ENCODE assay signal across 1 cellular context in the genomic region with DNA sequence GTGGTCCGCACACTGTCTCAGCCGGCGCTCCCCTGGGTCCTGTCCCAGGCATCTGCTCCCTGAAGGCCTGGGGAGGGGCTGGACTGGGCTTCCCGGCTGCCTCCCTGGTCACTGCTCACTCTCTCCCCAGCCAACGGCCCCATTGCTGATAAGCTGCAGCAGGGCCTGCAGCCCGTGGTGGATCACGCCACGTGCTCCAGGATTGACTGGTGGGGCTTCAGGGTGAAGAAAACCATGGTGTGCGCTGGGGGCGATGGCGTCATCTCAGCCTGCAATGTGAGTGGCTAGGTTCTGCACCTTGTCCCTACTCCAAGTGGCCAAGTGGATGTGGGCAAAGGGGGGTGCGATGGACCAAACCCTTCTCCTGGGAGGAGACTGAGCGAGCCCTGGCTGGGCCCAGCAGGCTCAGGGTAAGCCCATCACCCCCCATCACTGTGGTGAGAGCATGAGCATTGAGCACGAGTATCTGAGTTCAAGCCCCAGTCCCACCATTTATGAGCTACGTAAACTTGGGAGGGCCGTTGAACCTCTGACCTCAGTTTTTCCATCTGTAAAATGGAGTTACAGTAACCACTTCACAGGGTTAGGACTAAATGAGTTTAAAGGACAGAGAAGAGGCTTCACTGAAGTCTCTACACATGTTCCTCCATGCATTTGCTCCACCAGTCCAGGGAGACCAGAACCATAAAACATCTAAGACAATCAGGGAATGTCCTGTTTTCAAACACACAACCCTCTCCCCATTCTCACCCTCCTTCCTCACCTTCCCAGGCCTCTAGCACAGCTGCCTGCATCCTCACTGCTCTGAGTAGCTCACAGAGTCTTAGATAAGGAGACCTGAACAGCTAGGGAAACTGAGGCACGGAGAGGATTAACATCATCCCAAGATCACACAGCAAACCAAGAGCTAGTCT.
TF ChIP-seq lines count a peak whose summit lies in the region.

No MANE protein-coding gene starts in this region.

TF ChIP-seq in K562, 482 proteins besides CTCF, POLR2A, EP300 and RAD21 (continued from another document and continues in another):
- TF ChIP-seq, protein P1, sequence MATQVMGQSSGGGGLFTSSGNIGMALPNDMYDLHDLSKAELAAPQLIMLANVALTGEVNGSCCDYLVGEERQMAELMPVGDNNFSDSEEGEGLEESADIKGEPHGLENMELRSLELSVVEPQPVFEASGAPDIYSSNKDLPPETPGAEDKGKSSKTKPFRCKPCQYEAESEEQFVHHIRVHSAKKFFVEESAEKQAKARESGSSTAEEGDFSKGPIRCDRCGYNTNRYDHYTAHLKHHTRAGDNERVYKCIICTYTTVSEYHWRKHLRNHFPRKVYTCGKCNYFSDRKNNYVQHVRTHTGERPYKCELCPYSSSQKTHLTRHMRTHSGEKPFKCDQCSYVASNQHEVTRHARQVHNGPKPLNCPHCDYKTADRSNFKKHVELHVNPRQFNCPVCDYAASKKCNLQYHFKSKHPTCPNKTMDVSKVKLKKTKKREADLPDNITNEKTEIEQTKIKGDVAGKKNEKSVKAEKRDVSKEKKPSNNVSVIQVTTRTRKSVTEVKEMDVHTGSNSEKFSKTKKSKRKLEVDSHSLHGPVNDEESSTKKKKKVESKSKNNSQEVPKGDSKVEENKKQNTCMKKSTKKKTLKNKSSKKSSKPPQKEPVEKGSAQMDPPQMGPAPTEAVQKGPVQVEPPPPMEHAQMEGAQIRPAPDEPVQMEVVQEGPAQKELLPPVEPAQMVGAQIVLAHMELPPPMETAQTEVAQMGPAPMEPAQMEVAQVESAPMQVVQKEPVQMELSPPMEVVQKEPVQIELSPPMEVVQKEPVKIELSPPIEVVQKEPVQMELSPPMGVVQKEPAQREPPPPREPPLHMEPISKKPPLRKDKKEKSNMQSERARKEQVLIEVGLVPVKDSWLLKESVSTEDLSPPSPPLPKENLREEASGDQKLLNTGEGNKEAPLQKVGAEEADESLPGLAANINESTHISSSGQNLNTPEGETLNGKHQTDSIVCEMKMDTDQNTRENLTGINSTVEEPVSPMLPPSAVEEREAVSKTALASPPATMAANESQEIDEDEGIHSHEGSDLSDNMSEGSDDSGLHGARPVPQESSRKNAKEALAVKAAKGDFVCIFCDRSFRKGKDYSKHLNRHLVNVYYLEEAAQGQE (CRISPR knock-in tag; IDR thresholded peaks at IDR 0.05; ENCODE audit: low read depth): 0 out of 2 replicates have a peak, but pooled peaks have one; percentile 48
- TF ChIP-seq FOS (IDR thresholded peaks at IDR 0.05; ENCODE audit: extremely low read depth, insufficient read length): no peak
- TF ChIP-seq, protein P2, sequence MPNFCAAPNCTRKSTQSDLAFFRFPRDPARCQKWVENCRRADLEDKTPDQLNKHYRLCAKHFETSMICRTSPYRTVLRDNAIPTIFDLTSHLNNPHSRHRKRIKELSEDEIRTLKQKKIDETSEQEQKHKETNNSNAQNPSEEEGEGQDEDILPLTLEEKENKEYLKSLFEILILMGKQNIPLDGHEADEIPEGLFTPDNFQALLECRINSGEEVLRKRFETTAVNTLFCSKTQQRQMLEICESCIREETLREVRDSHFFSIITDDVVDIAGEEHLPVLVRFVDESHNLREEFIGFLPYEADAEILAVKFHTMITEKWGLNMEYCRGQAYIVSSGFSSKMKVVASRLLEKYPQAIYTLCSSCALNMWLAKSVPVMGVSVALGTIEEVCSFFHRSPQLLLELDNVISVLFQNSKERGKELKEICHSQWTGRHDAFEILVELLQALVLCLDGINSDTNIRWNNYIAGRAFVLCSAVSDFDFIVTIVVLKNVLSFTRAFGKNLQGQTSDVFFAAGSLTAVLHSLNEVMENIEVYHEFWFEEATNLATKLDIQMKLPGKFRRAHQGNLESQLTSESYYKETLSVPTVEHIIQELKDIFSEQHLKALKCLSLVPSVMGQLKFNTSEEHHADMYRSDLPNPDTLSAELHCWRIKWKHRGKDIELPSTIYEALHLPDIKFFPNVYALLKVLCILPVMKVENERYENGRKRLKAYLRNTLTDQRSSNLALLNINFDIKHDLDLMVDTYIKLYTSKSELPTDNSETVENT (CRISPR knock-in tag; IDR thresholded peaks at IDR 0.05): 0 out of 2 replicates have a peak, but pooled peaks have one; percentile 19
- TF ChIP-seq MAZ (CRISPR knock-in tag; conservative IDR thresholded peaks at IDR 0.05 in 1 of 2, IDR thresholded peaks at IDR 0.05 in 1 of 2): peak in 1 of 2 experiments; percentile 55; a peak in 2 of 4 replicates
- TF ChIP-seq, protein P3, sequence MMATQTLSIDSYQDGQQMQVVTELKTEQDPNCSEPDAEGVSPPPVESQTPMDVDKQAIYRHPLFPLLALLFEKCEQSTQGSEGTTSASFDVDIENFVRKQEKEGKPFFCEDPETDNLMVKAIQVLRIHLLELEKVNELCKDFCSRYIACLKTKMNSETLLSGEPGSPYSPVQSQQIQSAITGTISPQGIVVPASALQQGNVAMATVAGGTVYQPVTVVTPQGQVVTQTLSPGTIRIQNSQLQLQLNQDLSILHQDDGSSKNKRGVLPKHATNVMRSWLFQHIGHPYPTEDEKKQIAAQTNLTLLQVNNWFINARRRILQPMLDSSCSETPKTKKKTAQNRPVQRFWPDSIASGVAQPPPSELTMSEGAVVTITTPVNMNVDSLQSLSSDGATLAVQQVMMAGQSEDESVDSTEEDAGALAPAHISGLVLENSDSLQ (IDR thresholded peaks at IDR 0.05): peak; percentile 64; the same call in 1 of the 2 replicates
- TF ChIP-seq POLR2G (IDR thresholded peaks at IDR 0.05; ENCODE audit: low read depth, low read length): peak; percentile 52
- TF ChIP-seq CBX2 (IDR thresholded peaks at IDR 0.05; ENCODE audit: insufficient read depth, low read length, poor library complexity, severe bottlenecking): no peak
- TF ChIP-seq, protein P4, sequence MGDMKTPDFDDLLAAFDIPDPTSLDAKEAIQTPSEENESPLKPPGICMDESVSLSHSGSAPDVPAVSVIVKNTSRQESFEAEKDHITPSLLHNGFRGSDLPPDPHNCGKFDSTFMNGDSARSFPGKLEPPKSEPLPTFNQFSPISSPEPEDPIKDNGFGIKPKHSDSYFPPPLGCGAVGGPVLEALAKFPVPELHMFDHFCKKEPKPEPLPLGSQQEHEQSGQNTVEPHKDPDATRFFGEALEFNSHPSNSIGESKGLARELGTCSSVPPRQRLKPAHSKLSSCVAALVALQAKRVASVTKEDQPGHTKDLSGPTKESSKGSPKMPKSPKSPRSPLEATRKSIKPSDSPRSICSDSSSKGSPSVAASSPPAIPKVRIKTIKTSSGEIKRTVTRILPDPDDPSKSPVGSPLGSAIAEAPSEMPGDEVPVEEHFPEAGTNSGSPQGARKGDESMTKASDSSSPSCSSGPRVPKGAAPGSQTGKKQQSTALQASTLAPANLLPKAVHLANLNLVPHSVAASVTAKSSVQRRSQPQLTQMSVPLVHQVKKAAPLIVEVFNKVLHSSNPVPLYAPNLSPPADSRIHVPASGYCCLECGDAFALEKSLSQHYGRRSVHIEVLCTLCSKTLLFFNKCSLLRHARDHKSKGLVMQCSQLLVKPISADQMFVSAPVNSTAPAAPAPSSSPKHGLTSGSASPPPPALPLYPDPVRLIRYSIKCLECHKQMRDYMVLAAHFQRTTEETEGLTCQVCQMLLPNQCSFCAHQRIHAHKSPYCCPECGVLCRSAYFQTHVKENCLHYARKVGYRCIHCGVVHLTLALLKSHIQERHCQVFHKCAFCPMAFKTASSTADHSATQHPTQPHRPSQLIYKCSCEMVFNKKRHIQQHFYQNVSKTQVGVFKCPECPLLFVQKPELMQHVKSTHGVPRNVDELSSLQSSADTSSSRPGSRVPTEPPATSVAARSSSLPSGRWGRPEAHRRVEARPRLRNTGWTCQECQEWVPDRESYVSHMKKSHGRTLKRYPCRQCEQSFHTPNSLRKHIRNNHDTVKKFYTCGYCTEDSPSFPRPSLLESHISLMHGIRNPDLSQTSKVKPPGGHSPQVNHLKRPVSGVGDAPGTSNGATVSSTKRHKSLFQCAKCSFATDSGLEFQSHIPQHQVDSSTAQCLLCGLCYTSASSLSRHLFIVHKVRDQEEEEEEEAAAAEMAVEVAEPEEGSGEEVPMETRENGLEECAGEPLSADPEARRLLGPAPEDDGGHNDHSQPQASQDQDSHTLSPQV (IDR thresholded peaks at IDR 0.05): peak; percentile 87
- TF ChIP-seq, protein P5, sequence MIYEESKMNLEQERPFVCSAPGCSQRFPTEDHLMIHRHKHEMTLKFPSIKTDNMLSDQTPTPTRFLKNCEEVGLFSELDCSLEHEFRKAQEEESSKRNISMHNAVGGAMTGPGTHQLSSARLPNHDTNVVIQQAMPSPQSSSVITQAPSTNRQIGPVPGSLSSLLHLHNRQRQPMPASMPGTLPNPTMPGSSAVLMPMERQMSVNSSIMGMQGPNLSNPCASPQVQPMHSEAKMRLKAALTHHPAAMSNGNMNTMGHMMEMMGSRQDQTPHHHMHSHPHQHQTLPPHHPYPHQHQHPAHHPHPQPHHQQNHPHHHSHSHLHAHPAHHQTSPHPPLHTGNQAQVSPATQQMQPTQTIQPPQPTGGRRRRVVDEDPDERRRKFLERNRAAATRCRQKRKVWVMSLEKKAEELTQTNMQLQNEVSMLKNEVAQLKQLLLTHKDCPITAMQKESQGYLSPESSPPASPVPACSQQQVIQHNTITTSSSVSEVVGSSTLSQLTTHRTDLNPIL (CRISPR knock-in tag; IDR thresholded peaks at IDR 0.05): no peak
- peak; percentile 99 for TF ChIP-seq BCOR (IDR thresholded peaks at IDR 0.05)
- TF ChIP-seq, protein P6, sequence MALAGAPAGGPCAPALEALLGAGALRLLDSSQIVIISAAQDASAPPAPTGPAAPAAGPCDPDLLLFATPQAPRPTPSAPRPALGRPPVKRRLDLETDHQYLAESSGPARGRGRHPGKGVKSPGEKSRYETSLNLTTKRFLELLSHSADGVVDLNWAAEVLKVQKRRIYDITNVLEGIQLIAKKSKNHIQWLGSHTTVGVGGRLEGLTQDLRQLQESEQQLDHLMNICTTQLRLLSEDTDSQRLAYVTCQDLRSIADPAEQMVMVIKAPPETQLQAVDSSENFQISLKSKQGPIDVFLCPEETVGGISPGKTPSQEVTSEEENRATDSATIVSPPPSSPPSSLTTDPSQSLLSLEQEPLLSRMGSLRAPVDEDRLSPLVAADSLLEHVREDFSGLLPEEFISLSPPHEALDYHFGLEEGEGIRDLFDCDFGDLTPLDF (CRISPR knock-in tag; IDR thresholded peaks at IDR 0.05): no peak
- peak; percentile 43 for TF ChIP-seq TBP (optimal IDR thresholded peaks at IDR 0.05; ENCODE audit: low read depth, low read length)
- TF ChIP-seq ATF7 (IDR thresholded peaks at IDR 0.05): peak; percentile 83; the same call in 1 of the 2 replicates
- TF ChIP-seq, protein P7, sequence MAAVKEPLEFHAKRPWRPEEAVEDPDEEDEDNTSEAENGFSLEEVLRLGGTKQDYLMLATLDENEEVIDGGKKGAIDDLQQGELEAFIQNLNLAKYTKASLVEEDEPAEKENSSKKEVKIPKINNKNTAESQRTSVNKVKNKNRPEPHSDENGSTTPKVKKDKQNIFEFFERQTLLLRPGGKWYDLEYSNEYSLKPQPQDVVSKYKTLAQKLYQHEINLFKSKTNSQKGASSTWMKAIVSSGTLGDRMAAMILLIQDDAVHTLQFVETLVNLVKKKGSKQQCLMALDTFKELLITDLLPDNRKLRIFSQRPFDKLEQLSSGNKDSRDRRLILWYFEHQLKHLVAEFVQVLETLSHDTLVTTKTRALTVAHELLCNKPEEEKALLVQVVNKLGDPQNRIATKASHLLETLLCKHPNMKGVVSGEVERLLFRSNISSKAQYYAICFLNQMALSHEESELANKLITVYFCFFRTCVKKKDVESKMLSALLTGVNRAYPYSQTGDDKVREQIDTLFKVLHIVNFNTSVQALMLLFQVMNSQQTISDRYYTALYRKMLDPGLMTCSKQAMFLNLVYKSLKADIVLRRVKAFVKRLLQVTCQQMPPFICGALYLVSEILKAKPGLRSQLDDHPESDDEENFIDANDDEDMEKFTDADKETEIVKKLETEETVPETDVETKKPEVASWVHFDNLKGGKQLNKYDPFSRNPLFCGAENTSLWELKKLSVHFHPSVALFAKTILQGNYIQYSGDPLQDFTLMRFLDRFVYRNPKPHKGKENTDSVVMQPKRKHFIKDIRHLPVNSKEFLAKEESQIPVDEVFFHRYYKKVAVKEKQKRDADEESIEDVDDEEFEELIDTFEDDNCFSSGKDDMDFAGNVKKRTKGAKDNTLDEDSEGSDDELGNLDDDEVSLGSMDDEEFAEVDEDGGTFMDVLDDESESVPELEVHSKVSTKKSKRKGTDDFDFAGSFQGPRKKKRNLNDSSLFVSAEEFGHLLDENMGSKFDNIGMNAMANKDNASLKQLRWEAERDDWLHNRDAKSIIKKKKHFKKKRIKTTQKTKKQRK (IDR thresholded peaks at IDR 0.05; ENCODE audit: borderline replicate concordance, low read depth, low read length): no peak
- TF ChIP-seq CBX3 (IDR thresholded peaks at IDR 0.05; ENCODE audit: borderline replicate concordance in 1 of 2, low read length in 2 of 2): peak in 1 of 2 experiments; percentile 77; a peak in 2 of 3 replicates
- TF ChIP-seq MIER1 (IDR thresholded peaks at IDR 0.05; ENCODE audit: low read depth): no peak
- TF ChIP-seq DMBX1 (CRISPR knock-in tag; IDR thresholded peaks at IDR 0.05; ENCODE audit: borderline replicate concordance): no peak
- no peak for TF ChIP-seq ZNF707 (CRISPR knock-in tag; conservative IDR thresholded peaks at IDR 0.05)
- peak; percentile 96 for TF ChIP-seq CBX1 (IDR thresholded peaks at IDR 0.05; ENCODE audit: low read depth)
- peak; percentile 83 for TF ChIP-seq ZFX (CRISPR knock-in tag; IDR thresholded peaks at IDR 0.05)
- TF ChIP-seq, protein P8, sequence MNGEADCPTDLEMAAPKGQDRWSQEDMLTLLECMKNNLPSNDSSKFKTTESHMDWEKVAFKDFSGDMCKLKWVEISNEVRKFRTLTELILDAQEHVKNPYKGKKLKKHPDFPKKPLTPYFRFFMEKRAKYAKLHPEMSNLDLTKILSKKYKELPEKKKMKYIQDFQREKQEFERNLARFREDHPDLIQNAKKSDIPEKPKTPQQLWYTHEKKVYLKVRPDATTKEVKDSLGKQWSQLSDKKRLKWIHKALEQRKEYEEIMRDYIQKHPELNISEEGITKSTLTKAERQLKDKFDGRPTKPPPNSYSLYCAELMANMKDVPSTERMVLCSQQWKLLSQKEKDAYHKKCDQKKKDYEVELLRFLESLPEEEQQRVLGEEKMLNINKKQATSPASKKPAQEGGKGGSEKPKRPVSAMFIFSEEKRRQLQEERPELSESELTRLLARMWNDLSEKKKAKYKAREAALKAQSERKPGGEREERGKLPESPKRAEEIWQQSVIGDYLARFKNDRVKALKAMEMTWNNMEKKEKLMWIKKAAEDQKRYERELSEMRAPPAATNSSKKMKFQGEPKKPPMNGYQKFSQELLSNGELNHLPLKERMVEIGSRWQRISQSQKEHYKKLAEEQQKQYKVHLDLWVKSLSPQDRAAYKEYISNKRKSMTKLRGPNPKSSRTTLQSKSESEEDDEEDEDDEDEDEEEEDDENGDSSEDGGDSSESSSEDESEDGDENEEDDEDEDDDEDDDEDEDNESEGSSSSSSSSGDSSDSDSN (IDR thresholded peaks at IDR 0.05; ENCODE audit: borderline replicate concordance in 1 of 2, low read depth in 2 of 2, low read length in 2 of 2): 0 out of 4 replicates have a peak, but pooled peaks of 1 of the 2 experiments have one; percentile 43
- TF ChIP-seq, protein P9, sequence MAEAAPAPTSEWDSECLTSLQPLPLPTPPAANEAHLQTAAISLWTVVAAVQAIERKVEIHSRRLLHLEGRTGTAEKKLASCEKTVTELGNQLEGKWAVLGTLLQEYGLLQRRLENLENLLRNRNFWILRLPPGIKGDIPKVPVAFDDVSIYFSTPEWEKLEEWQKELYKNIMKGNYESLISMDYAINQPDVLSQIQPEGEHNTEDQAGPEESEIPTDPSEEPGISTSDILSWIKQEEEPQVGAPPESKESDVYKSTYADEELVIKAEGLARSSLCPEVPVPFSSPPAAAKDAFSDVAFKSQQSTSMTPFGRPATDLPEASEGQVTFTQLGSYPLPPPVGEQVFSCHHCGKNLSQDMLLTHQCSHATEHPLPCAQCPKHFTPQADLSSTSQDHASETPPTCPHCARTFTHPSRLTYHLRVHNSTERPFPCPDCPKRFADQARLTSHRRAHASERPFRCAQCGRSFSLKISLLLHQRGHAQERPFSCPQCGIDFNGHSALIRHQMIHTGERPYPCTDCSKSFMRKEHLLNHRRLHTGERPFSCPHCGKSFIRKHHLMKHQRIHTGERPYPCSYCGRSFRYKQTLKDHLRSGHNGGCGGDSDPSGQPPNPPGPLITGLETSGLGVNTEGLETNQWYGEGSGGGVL (CRISPR knock-in tag; IDR thresholded peaks at IDR 0.05): no peak
- no peak for TF ChIP-seq GATAD2B (IDR thresholded peaks at IDR 0.05; ENCODE audit: borderline replicate concordance)
- TF ChIP-seq CXXC5 (CRISPR knock-in tag; IDR thresholded peaks at IDR 0.05): peak; percentile 52; the same call in 1 of the 2 replicates
